In genomic region chr16:58685084-58685449, GRCh38 we compare ENCODE assay signal across 1 cellular context.
TF ChIP-seq lines count a peak whose summit lies in the region.

No MANE protein-coding gene starts in this region.

TF ChIP-seq in HepG2, 621 proteins besides CTCF, POLR2A, EP300 and RAD21 (continued from another document):
- no peak for TF ChIP-seq ZNF142 (CRISPR knock-in tag; IDR thresholded peaks at IDR 0.05)
- no peak for TF ChIP-seq ATF1 (CRISPR knock-in tag; IDR thresholded peaks at IDR 0.05)
- no peak for TF ChIP-seq ZNF841 (CRISPR knock-in tag; IDR thresholded peaks at IDR 0.05; ENCODE audit: borderline replicate concordance)
- no peak for TF ChIP-seq NR3C1 (CRISPR knock-in tag; IDR thresholded peaks at IDR 0.05)
- 0 out of 2 replicates have a peak, but pooled peaks have one; percentile 2 for TF ChIP-seq ZBTB49 (CRISPR knock-in tag; IDR thresholded peaks at IDR 0.05; ENCODE audit: borderline replicate concordance)
- no peak for TF ChIP-seq PPARG (CRISPR knock-in tag; conservative IDR thresholded peaks at IDR 0.05)
- TF ChIP-seq SYNCRIP (IDR thresholded peaks at IDR 0.05; ENCODE audit: insufficient read depth, low read depth, low read length), result no peak
- TF ChIP-seq PRPF4 (IDR thresholded peaks at IDR 0.05; ENCODE audit: low read depth, low read length, poor library complexity, severe bottlenecking), result no peak
- no peak for TF ChIP-seq NKX3-1 (CRISPR knock-in tag; IDR thresholded peaks at IDR 0.05)
- TF ChIP-seq EHMT2 (IDR thresholded peaks at IDR 0.05; ENCODE audit: borderline replicate concordance, low read depth, low read length), result no peak
- no peak for TF ChIP-seq ZNF772 (CRISPR knock-in tag; IDR thresholded peaks at IDR 0.05)
- TF ChIP-seq CENPT (CRISPR knock-in tag; IDR thresholded peaks at IDR 0.05; ENCODE audit: low read depth), result no peak
- no peak for TF ChIP-seq ZNF766 (CRISPR knock-in tag; IDR thresholded peaks at IDR 0.05; ENCODE audit: borderline replicate concordance)
- TF ChIP-seq ZNF12 (CRISPR knock-in tag; IDR thresholded peaks at IDR 0.05), result no peak
- TF ChIP-seq SALL1 (CRISPR knock-in tag; IDR thresholded peaks at IDR 0.05), result no peak
